Comparison of ENCODE assay signal across 8 cellular contexts in the genomic region with DNA sequence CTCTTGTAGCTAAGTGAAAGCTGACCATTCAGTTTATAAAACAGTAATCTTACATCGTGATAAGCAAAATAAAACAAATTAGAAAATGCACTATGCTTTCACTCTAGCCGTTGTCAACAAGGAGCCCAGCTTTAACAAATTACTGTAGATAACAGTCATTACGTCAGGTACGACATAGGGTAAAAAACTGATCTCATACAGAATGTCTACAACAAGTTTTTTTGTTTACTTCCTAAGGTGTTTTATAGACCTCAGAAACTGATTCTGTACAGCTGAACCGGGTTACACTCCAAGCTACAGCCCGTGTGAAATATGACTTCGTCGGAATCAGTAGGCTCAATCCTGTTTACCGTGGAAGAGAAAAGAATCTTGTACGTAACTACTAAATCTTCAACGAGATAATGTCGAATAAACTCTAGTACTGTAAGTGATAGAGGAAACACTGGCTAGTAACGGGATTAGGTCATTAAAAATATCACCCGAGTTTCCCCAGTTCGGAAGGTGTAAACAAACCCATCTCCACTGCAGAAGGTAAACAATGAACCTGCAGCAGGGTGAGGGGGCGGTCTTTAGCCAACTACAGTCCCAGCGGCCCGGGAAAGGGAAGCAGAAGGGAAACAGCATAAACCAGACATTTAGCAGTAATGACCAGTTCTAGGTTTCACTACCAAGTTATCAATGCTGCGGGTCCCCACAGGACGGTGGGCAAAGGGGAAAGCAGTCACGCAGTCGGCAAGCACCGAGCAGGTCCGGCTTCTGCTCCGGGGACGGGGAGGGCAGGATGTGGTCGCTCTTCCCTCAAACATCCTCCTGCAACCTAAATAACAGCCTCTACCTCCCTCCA. TPM values are rescaled to one million over a fixed set of nuclear protein-coding genes. Genes with fewer than 3 reads are reported as not detected.
A peak's percentile ranks its signal among the peaks of the same experiment; 100 is the strongest.
DNase-seq lines count a peak whose midpoint lies in the region; ATAC-seq and TF ChIP-seq lines count a peak whose summit lies in the region.

No MANE protein-coding gene starts in this region.

- H3K9me3 ChIP-seq in CD4-positive, alpha-beta memory T cell (ENCODE audit: control insufficient read depth in 1 of 2, low read length in 2 of 2) = no peaks in the 10 kb centered on the region
- no peaks in the 10 kb centered on the region; the same call in 1 of the 2 replicates for H3K9me3 ChIP-seq in OCI-LY7 (ENCODE audit: low read length)
- H3K9me3 ChIP-seq in stomach = no peaks in the 10 kb centered on the region

- peaks cover 8% of the 10 kb centered on the region for H3K36me3 ChIP-seq in CD4-positive, alpha-beta memory T cell (ENCODE audit: insufficient read depth, low read length)
- H3K36me3 ChIP-seq in OCI-LY7 (ENCODE audit: insufficient read depth, low read length) = peaks cover 25% of the 10 kb centered on the region
- peaks cover 0 to 14% (median 6%) of the 10 kb centered on the region in 4 donors for H3K36me3 ChIP-seq in stomach

- peak overlapping the region; percentile 96 to 99 (median 98) for H3K4me3 Mint-ChIP-seq in CD4-positive, alpha-beta memory T cell
- H3K4me3 Mint-ChIP-seq in nephron = peak overlapping the region; percentile 93 to 98 (median 97)

- H3K79me2 ChIP-seq in OCI-LY7 (ENCODE audit: insufficient read depth, low read depth, low read length) = peaks cover 52% of the 10 kb centered on the region

- peaks cover 6 to 10% of the 10 kb centered on the region in 2 donors for H3K27me3 Mint-ChIP-seq in CD4-positive, alpha-beta memory T cell
- H3K27me3 Mint-ChIP-seq in nephron (ENCODE audit: low read depth) = peaks cover 19% of the 10 kb centered on the region

- peaks cover 48% of the 10 kb centered on the region for H3K4me1 ChIP-seq in CD4-positive, alpha-beta memory T cell (ENCODE audit: insufficient read depth, low read length)
- H3K4me1 ChIP-seq in OCI-LY7 (ENCODE audit: insufficient read depth, low read length, poor library complexity, severe bottlenecking) (peaks cover 39% of the 10 kb centered on the region), stomach (peaks cover 11 to 55% (median 33%) of the 10 kb centered on the region in 4 donors)

- TSS peak; percentile 55 for BruUV-seq in OCI-LY7 (replicated peaks; lab: Mats Ljungman, UMichigan)

- intact Hi-C loops in CD4-positive, alpha-beta memory T cell (cut with micrococcal nuclease) = loop anchor here (1.0 to 5.0 kb wide), 5 partner anchors 11 to 209 kb away; a partner anchor contains a TSS
- intact Hi-C loops in OCI-LY7 (cut with micrococcal nuclease; ENCODE audit: unreplicated experiment) = loop anchor here (10.0 kb wide), 1 partner anchor 618 kb away; no protein-coding TSS in a partner anchor
- intact Hi-C loops in stomach (cut with DNase I; ENCODE audit: low total_unique reads) = no loop called here

- peak; percentile 47 for ATAC-seq in GM19395 (IDR thresholded peaks at IDR 0.05; ENCODE audit: unreplicated experiment)
- ATAC-seq in HG03469 (IDR thresholded peaks at IDR 0.05; ENCODE audit: unreplicated experiment) = peak; percentile 19

- H4K20me1 ChIP-seq in OCI-LY7 (ENCODE audit: insufficient read depth, low read length) = peaks cover 27% of the 10 kb centered on the region

- H3K9me2 ChIP-seq in OCI-LY7 (ENCODE audit: insufficient read depth, low read length) = no peaks in the 10 kb centered on the region

- H3K4me2 ChIP-seq in OCI-LY7 (ENCODE audit: low read length) = peak overlapping the region; percentile 97

- peak overlapping the region; percentile 13 to 56 for H3K4me3 ChIP-seq in CD4-positive, alpha-beta memory T cell (ENCODE audit: low read length in 2 of 2)
- H3K4me3 ChIP-seq in OCI-LY7 (ENCODE audit: low read depth, low read length, poor library complexity, severe bottlenecking) (peak overlapping the region; percentile 96), fibroblast of the aortic adventitia (ENCODE audit: low read depth, low read length) (peak overlapping the region; percentile 89), stomach (peak overlapping the region; percentile 82 to 96 (median 88))

- H3K27ac Mint-ChIP-seq in CD4-positive, alpha-beta memory T cell = peak overlapping the region; percentile 95 to 99 (median 97)
- H3K27ac Mint-ChIP-seq in nephron = peak overlapping the region; percentile 97 to 99 (median 99)

- TF ChIP-seq EP300 in stomach (IDR thresholded peaks at IDR 0.05) = no peak

- peaks cover 13% of the 10 kb centered on the region for H3K27me3 ChIP-seq in CD4-positive, alpha-beta memory T cell (ENCODE audit: insufficient read depth, low read length)
- no peaks in the 10 kb centered on the region for H3K27me3 ChIP-seq in stomach

- peaks cover 30 to 70% (median 47%) of the 10 kb centered on the region in 4 donors for H3K4me1 Mint-ChIP-seq in CD4-positive, alpha-beta memory T cell
- peaks cover 33% of the 10 kb centered on the region for H3K4me1 Mint-ChIP-seq in nephron

- no peak for TF ChIP-seq POLR2A in stomach (IDR thresholded peaks at IDR 0.05)

- H3K27ac ChIP-seq in CD4-positive, alpha-beta memory T cell (ENCODE audit: low read depth, low read length) = peak overlapping the region; percentile 97
- H3K27ac ChIP-seq in OCI-LY7 (ENCODE audit: low read depth, low read length, poor library complexity, severe bottlenecking) (peak overlapping the region; percentile 81), stomach (peak overlapping the region; percentile 94 to 99 (median 99))

- POLR2A ChIA-PET in CD4-positive, alpha-beta memory T cell (lab: Charles Lee; ENCODE audit: partially characterized antibody) = interaction anchor here (0.8 to 4.1 kb wide), 13 partner anchors 11 to 1581 kb away, joined by 3 to 14 read pairs (median 4); no protein-coding TSS in a partner anchor
- POLR2A ChIA-PET in OCI-LY7 (lab: Charles Lee) = interaction anchor here (1.3 to 1.4 kb wide), 2 partner anchors 32 to 1702 kb away, joined by 3 to 7 read pairs; a partner anchor contains a TSS

- H3K36me3 Mint-ChIP-seq in CD4-positive, alpha-beta memory T cell = peaks cover 14 to 33% of the 10 kb centered on the region in 2 donors
- peaks cover 20% of the 10 kb centered on the region for H3K36me3 Mint-ChIP-seq in nephron (ENCODE audit: low read depth)

- WGBS in stomach, 5 donors = 1 to 3% (median 3%) methylated on average over 27 of the region's 27 CpGs

- peak; percentile 60 to 83 (median 72) for DNase-seq in CD4-positive, alpha-beta memory T cell
- DNase-seq in OCI-LY7 (ENCODE audit: low spot score) (peak; percentile 66), fibroblast of the aortic adventitia (ENCODE audit: low read depth) (peak; percentile 29), stomach (peak; percentile 47)
- DNase-seq in activated T-helper 1 cell treated with anti-CD3 and anti-CD28 coated beads, Interleukin-2, amount 50 U/mL, for 16 hours (ENCODE audit: low read depth in 1 of 2, low spot score in 1 of 2) = peak; percentile 27 to 32

- peaks cover 0 to 5% (median 0%) of the 10 kb centered on the region in 8 donors for H3K9me3 Mint-ChIP-seq in CD4-positive, alpha-beta memory T cell
- H3K9me3 Mint-ChIP-seq in nephron = peaks cover 2% of the 10 kb centered on the region

- CTCF ChIA-PET in CD4-positive, alpha-beta memory T cell (lab: Charles Lee; ENCODE audit: partially characterized antibody) = interaction anchor here (1.1 to 2.8 kb wide), 6 partner anchors 7 to 210 kb away, joined by 3 to 19 read pairs (median 6); no protein-coding TSS in a partner anchor
- CTCF ChIA-PET in OCI-LY7 (lab: Charles Lee; ENCODE audit: unreplicated experiment) = no interaction called here

- TF ChIP-seq CTCF in OCI-LY7 (conservative IDR thresholded peaks at IDR 0.05; ENCODE audit: low read length) (no peak), fibroblast of the aortic adventitia (IDR thresholded peaks at IDR 0.05; ENCODE audit: insufficient read depth, low read length) (no peak), nephron (IDR thresholded peaks at IDR 0.05; ENCODE audit: unreplicated experiment in 3 of 3) (no peak), stomach (IDR thresholded peaks at IDR 0.05) (no peak)

- no peak overlapping the region; the same call in 1 of the 2 replicates for H2AFZ ChIP-seq in OCI-LY7 (ENCODE audit: low read length)

RNA-seq across cellular contexts. Expression of a gene that starts 1.1 kb away (rescaled TPM):
- total RNA-seq in CD4-positive, alpha-beta memory T cell = 10 to 100 TPM; 85.0 to 94.9 TPM
- 10 to 100 TPM in 1 of 2 donors, 1 to 10 TPM in 1; 6.7 to 18.6 TPM for polyA plus RNA-seq in CD4-positive, alpha-beta memory T cell
- 10.9 and 13.1 TPM in 2 replicates for total RNA-seq in OCI-LY7 (2014; rRNA removed; shearing (Covaris generic))
- total RNA-seq in OCI-LY7 (2022) (22.9 and 23.1 TPM in 2 replicates), fibroblast of the aortic adventitia (ENCODE audit: low replicate concordance) (17.3 and 55.0 TPM in 2 replicates), stomach (100 to 1,000 TPM in 2 of 5 donors, 10 to 100 TPM in 3; 14.2 to 125 (median 36.2) TPM)
- 1 to 10 TPM; 2.3 to 3.7 (median 3.3) TPM for polyA plus RNA-seq in stomach

Comparison
In these comparisons a context has a peak if more than half of its experiments do, and no peak if none do; other contexts are left out.
1. Peak in every context shown above with its lines: DNase-seq, ATAC-seq, H3K4me3 ChIP-seq and H3K27ac ChIP-seq.
2. H3K4me3 ChIP-seq: peak in every context shown above with its lines; median percentile 96 in OCI-LY7; 89 in fibroblast of the aortic adventitia; 88 in stomach; 34 in CD4-positive, alpha-beta memory T cell.